In the genomic region with DNA sequence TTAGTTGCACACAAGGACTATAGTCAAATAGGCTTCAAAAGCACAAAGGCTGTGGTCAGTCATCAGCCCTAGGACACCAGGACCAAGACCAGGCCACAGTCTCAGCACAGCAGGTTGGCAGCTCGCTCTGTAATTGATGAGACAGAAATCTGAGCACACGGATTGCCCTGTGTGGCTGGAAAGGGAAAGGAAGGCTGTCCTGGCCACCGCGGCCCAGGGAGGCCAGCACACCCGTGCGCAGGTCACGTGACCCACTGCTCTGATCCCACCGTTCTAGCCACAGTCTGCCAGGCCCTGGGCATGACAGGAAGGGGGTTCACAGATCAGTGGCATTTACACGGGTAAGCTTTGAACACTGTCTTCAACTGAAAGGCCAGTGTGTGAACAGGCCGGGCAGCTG, we compare ENCODE assay signal across 1 cellular context.
TF ChIP-seq lines count a peak whose summit lies in the region.

No MANE protein-coding gene starts in this region.

TF ChIP-seq in GM12878, 131 proteins besides CTCF, POLR2A, EP300 and RAD21:
- 0 out of 4 replicates have a peak, but pooled peaks of 1 of the 2 experiments have one; percentile 25 for TF ChIP-seq BHLHE40 (IDR thresholded peaks at IDR 0.05; ENCODE audit: borderline replicate concordance in 1 of 2, low read depth in 2 of 2, low read length in 1 of 2)
- no peak for TF ChIP-seq TBL1XR1 (IDR thresholded peaks at IDR 0.05; ENCODE audit: low read depth, low read length)
- TF ChIP-seq, protein P1, sequence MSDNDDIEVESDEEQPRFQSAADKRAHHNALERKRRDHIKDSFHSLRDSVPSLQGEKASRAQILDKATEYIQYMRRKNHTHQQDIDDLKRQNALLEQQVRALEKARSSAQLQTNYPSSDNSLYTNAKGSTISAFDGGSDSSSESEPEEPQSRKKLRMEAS (IDR thresholded peaks at IDR 0.05; ENCODE audit: low read depth, low read length) = no peak
- TF ChIP-seq, protein P2, sequence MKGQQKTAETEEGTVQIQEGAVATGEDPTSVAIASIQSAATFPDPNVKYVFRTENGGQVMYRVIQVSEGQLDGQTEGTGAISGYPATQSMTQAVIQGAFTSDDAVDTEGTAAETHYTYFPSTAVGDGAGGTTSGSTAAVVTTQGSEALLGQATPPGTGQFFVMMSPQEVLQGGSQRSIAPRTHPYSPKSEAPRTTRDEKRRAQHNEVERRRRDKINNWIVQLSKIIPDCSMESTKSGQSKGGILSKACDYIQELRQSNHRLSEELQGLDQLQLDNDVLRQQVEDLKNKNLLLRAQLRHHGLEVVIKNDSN (IDR thresholded peaks at IDR 0.05; ENCODE audit: borderline replicate concordance, extremely low read length, insufficient read depth, low read depth, low read length) = peak; percentile 22
